In genomic region chr13:50829226-50829625, GRCh38 we compare ENCODE assay signal across 26 cellular contexts. TPM values are rescaled to one million over a fixed set of nuclear protein-coding genes. Genes with fewer than 3 reads are reported as not detected.
A peak's percentile ranks its signal among the peaks of the same experiment; 100 is the strongest.
DNase-seq lines count a peak whose midpoint lies in the region; ATAC-seq, FAIRE-seq and TF ChIP-seq lines count a peak whose summit lies in the region.
"Had no signal": no experiment of that assay in that cellular context is flagged by ENCODE, and none has a peak within 500 bp of the region (broad histone marks: within the 10 kb centered on the region; RNA-seq: fewer than 3 reads in every experiment).

No MANE protein-coding gene starts in this region.

- H3K4me1 Mint-ChIP-seq in WTC11: 0 out of 2 replicates have a peak, but pooled peaks cover 2% of the 10 kb centered on the region
- H3K4me1 Mint-ChIP-seq: B cell had no signal

- CTCF ChIA-PET in RWPE1 (lab: Yijun Ruan, JAX): no interaction called here
- CTCF ChIA-PET in WTC11 (lab: Charles Lee): interaction anchor here (1.1 kb wide), 1 partner anchor 83 kb away, joined by 6 read pairs; no protein-coding TSS in a partner anchor

- peak; percentile 5 for DNase-seq in RWPE1 (ENCODE audit: low spot score)
- peak; percentile 67 for DNase-seq in bronchial epithelial cell (ENCODE audit: low read depth)
- peak; percentile 15 to 56 for DNase-seq in foreskin keratinocyte
- DNase-seq in sciatic nerve (ENCODE audit: low spot score): no peak
- no peak for DNase-seq in GF-D8 (lab: John Stamatoyannopoulos, UW)
- DNase-seq in A172 (ENCODE audit: low spot score): no peak
- no peak for DNase-seq in WTC11 (ENCODE audit: low spot score)
- DNase-seq: 8988T; Caco-2; Calu3; CD4-positive, alpha-beta T cell; CD8-positive, alpha-beta T cell; DMS79; DND-41; EL; GDM1 had no signal

- intact Hi-C loops in sciatic nerve (cut with DNase I): no loop called here

- no peak overlapping the region for H3K4me3 Mint-ChIP-seq in WTC11
- H3K4me3 Mint-ChIP-seq: B cell; CD4-positive, alpha-beta T cell; CD8-positive, alpha-beta T cell had no signal

- H3K4me3 ChIP-seq in bronchial epithelial cell (ENCODE audit: low read depth, low read length): no peak overlapping the region
- H3K4me3 ChIP-seq: A549; BLaER1 treated with 17β-estradiol and CSF1 and Interleukin-3, amounts not matched to agents 10 nM and 100 nM had no signal

- H3K36me3 Mint-ChIP-seq in WTC11: peaks cover 25% of the 10 kb centered on the region
- H3K36me3 Mint-ChIP-seq: CD8-positive, alpha-beta T cell had no signal

- H3K36me3 ChIP-seq in bronchial epithelial cell (ENCODE audit: control insufficient read depth, insufficient read depth, low read length): no peaks in the 10 kb centered on the region

- peaks cover 42% of the 10 kb centered on the region for H3K27me3 Mint-ChIP-seq in WTC11 (ENCODE audit: low read depth)
- H3K27me3 Mint-ChIP-seq: B cell; CD4-positive, alpha-beta T cell had no signal

- H3K27me3 ChIP-seq in bronchial epithelial cell (ENCODE audit: control insufficient read depth, insufficient read depth, low read length) (no peaks in the 10 kb centered on the region), foreskin keratinocyte (peaks cover 10% of the 10 kb centered on the region)
- H3K27me3 ChIP-seq: BLaER1 treated with 17β-estradiol and CSF1 and Interleukin-3, amounts not matched to agents 10 nM and 100 nM had no signal

- no peak for FAIRE-seq in bronchial epithelial cell (lab: Jason Lieb, UNC)
- FAIRE-seq: A549, D721Med, GM12891, GM19239 had no signal

- peaks cover 19% of the 10 kb centered on the region for H3K9me3 Mint-ChIP-seq in WTC11

- no peak overlapping the region for H3K27ac Mint-ChIP-seq in WTC11
- H3K27ac Mint-ChIP-seq: B cell; CD4-positive, alpha-beta T cell; CD8-positive, alpha-beta T cell had no signal

- ATAC-seq in foreskin keratinocyte: no peak
- peak; percentile 32 for ATAC-seq in sciatic nerve
- no peak for ATAC-seq in WTC11
- ATAC-seq: A549; CD8-positive, alpha-beta T cell had no signal

- POLR2A ChIA-PET in RWPE1 (lab: Yijun Ruan, JAX; ENCODE audit: low non-redundant PET) (no interaction called here), WTC11 (lab: Charles Lee) (no interaction called here)

- no peak overlapping the region for H3K27ac ChIP-seq in RWPE1
- H3K27ac ChIP-seq in foreskin keratinocyte: no peak overlapping the region
- H3K27ac ChIP-seq: A549; BLaER1 treated with 17β-estradiol and CSF1 and Interleukin-3, amounts not matched to agents 10 nM and 100 nM; C4-2B had no signal

- TF ChIP-seq CTCF in RWPE1 (conservative IDR thresholded peaks at IDR 0.05; ENCODE audit: low read depth) (no peak), bronchial epithelial cell (IDR thresholded peaks at IDR 0.05; ENCODE audit: insufficient read depth, low read length, severe bottlenecking) (no peak), foreskin keratinocyte (conservative IDR thresholded peaks at IDR 0.05) (no peak), WTC11 (IDR thresholded peaks at IDR 0.05) (no peak)

- H3K4me1 ChIP-seq in foreskin keratinocyte: no peaks in the 10 kb centered on the region
- H3K4me1 ChIP-seq: A549, Caco-2 had no signal

TF ChIP-seq in WTC11, 78 proteins besides CTCF, POLR2A, EP300 and RAD21:
- no peak for TF ChIP-seq ZNF219 (CRISPR knock-in tag; IDR thresholded peaks at IDR 0.05; ENCODE audit: borderline replicate concordance)

RNA-seq across cellular contexts. Expression of gene DLEU7, which starts 14.3 kb away (rescaled TPM):
- total RNA-seq in bronchial epithelial cell: not detected in 2 replicates
- not detected in 2 replicates for total RNA-seq in foreskin keratinocyte
- not detected in 2 replicates for polyA plus RNA-seq in foreskin keratinocyte
- 11.5 TPM for total RNA-seq in sciatic nerve
- total RNA-seq in A172 (2014; rRNA removed; shearing (Covaris generic)): not detected in 2 replicates
- total RNA-seq in WTC11 (2021): 3.0 to 3.6 TPM (median 3.1 TPM) in 3 replicates
- total RNA-seq: Caco-2; Calu3; CD4-positive, alpha-beta T cell; CD8-positive, alpha-beta T cell; Daoy; G401 had no signal
- polyA plus RNA-seq: A549, BJ had no signal

Comparison
In these comparisons a context has a peak if more than half of its experiments do, and no peak if none do; other contexts are left out.
1. DNase-seq: peak in RWPE1 (single experiment), bronchial epithelial cell (single experiment) and foreskin keratinocyte (2 of 2); none in sciatic nerve (single experiment), GF-D8 (single experiment), A172 (single experiment) and WTC11 (single experiment).